In genomic region chr5:79227484-79227995, GRCh38 we compare ENCODE assay signal across 28 cellular contexts.
"Had no signal": no experiment of that assay in that cellular context is flagged by ENCODE, and none has a peak within 500 bp of the region (broad histone marks: within the 10 kb centered on the region; RNA-seq: fewer than 3 reads in every experiment).

No MANE protein-coding gene starts in this region.

- H3K4me3 ChIP-seq: adrenal gland, body of pancreas, breast epithelium, SJCRH30, SK-N-MC had no signal

- DNase-seq: activated B cell treated with CpG ODN at 0.5 μM for 24 hours; activated CD4-positive, alpha-beta memory T cell treated with anti-CD3 and anti-CD28 coated beads for 36 hours; activated CD4-positive, alpha-beta T cell treated with anti-CD3 and anti-CD28 coated beads for 4 hours; activated CD4-positive, alpha-beta T cell treated with anti-CD3 and anti-CD28 coated beads, Interleukin-2, amount 50 U/mL, for 1 hour; activated CD4-positive, CD25-positive, alpha-beta regulatory T cell treated with anti-CD3 and anti-CD28 coated beads, Interleukin-2, amount 50 U/mL, for 72 hours; activated CD8-positive, alpha-beta memory T cell treated with anti-CD3 and anti-CD28 coated beads, Interleukin-2, amount 50 U/mL, for 4 hours; activated gamma-delta T cell; activated naive CD4-positive, alpha-beta T cell treated with Interleukin-2 at 50 U/mL for 16 hours; activated naive CD8-positive, alpha-beta T cell treated with anti-CD3 and anti-CD28 coated beads, Interleukin-2, amount 10 ng/mL, durations not matched to agents 7 days and 5 days; activated T-cell treated with anti-CD3 and anti-CD28 coated beads for 4 hours; activated T-cell treated with anti-CD3 and anti-CD28 coated beads, Interleukin-2, amount 50 U/mL, for 48 hours; adrenal gland; body of pancreas; KG1; MM.1S; MV-4-11; NCI-H1092 treated with DMSO at 0.1 percent for 48 hours; NCI-H1417; NCI-H187 treated with DMSO at 0.1 percent for 48 hours; NCI-H2081; NCI-H2171 treated with DMSO at 0.1 percent for 48 hours; NCI-H2227 treated with DMSO at 0.1 percent for 48 hours; NCI-H446 treated with DMSO at 0.1 percent for 48 hours; NCI-H524; SHP77; SJCRH30 had no signal

- H3K36me3 ChIP-seq: adrenal gland, breast epithelium, SJCRH30 had no signal

- H3K27me3 ChIP-seq: adrenal gland, body of pancreas, breast epithelium, SJCRH30 had no signal

- H3K4me1 ChIP-seq: adrenal gland, body of pancreas, breast epithelium, SJCRH30 had no signal

- H3K27ac ChIP-seq: adrenal gland, body of pancreas, breast epithelium, SJCRH30, SK-N-MC had no signal

- H3K9me3 ChIP-seq: adrenal gland, body of pancreas, breast epithelium, SJCRH30 had no signal
